8 cellular contexts compared by ENCODE assay signal in the genomic region with DNA sequence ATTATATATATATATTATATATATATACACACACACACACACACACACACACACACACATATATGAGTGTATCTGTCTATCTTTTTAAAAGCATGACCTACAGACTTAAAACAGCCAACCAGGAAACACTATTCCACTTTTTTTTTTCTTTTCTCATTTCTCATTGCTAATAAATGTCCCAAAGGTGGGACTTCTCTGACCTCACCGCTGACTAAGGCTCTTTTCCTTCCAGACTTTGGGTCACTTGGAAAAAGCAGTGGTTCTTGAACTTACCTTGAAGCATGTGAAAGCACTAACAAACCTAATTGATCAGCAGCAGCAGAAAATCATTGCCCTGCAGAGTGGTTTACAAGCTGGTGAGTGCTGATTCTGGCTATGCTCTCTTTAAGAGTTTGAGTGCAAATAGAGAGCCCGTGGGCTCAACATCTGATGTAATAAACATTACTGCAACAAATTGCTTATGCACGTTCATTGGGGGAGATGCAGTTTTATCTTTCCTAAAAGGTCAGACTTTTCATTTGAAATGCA. TPM values are rescaled to one million over a fixed set of nuclear protein-coding genes. Genes with fewer than 3 reads are reported as not detected.
A peak's percentile ranks its signal among the peaks of the same experiment; 100 is the strongest.
DNase-seq lines count a peak whose midpoint lies in the region; ATAC-seq and TF ChIP-seq lines count a peak whose summit lies in the region.

No MANE protein-coding gene starts in this region.

- peak overlapping the region; percentile 90 for H3K27ac ChIP-seq in PC-9
- H3K27ac ChIP-seq in psoas muscle = peak overlapping the region; percentile 100

- intact Hi-C loops in PC-9 (cut with micrococcal nuclease; ENCODE audit: unreplicated experiment) = loop anchor here (2.0 kb wide), 1 partner anchor 142 kb away; a partner anchor contains a TSS
- intact Hi-C loops in psoas muscle (cut with DNase I) = loop anchor here in 1 of 2 donors (5.0 kb wide), 2 partner anchors 41 to 259 kb away; no protein-coding TSS in a partner anchor

- 2 to 9% (median 5%) methylated on average over 3 of the region's 3 CpGs for WGBS in psoas muscle, 3 donors

- H3K27me3 ChIP-seq in PC-9 (ENCODE audit: insufficient read depth, low read depth) (no peaks in the 10 kb centered on the region), psoas muscle (ENCODE audit: insufficient read depth in 3 of 3, low read length in 2 of 3) (no peaks in the 10 kb centered on the region)

- POLR2A ChIA-PET in PC-9 (lab: Charles Lee; ENCODE audit: unreplicated experiment) = no interaction called here

- no peak overlapping the region for H2AFZ ChIP-seq in PC-9

- no peaks in the 10 kb centered on the region for H3K9me2 ChIP-seq in PC-9 (ENCODE audit: insufficient read depth)

- peak overlapping the region; percentile 43 for H3K9ac ChIP-seq in ES-I3 (ENCODE audit: low read depth, low read length)

- peaks cover 46% of the 10 kb centered on the region for H3K79me2 ChIP-seq in PC-9 (ENCODE audit: low read depth)

- no peak for DNase-seq in PC-9
- peak; percentile 32 for DNase-seq in epithelial cell of esophagus (ENCODE audit: low read depth)
- DNase-seq in psoas muscle = no peak
- DNase-seq in cerebellar nuclear complex (lab: John Stamatoyannopoulos, UW) = no peak
- no peak for DNase-seq in NCI-H748 (lab: John Stamatoyannopoulos, UW; ENCODE audit: unreplicated experiment)
- no peak for DNase-seq in AG08395 (ENCODE audit: low spot score)

- H4K20me1 ChIP-seq in PC-9 (ENCODE audit: insufficient read depth) = 0 out of 2 replicates have a peak, but pooled peaks cover 3% of the 10 kb centered on the region

- no TSS peak for BruUV-seq in PC-9 (replicated peaks; lab: Mats Ljungman, UMichigan)

- TF ChIP-seq CTCF in PC-9 (conservative IDR thresholded peaks at IDR 0.05) (no peak), epithelial cell of esophagus (IDR thresholded peaks at IDR 0.05; ENCODE audit: insufficient read depth, low read depth, low read length, missing control alignments) (no peak), psoas muscle (IDR thresholded peaks at IDR 0.05) (no peak)

- peak overlapping the region; percentile 84 for H3K4me3 ChIP-seq in PC-9
- peak overlapping the region; percentile 99 for H3K4me3 ChIP-seq in epithelial cell of esophagus (ENCODE audit: low read length)
- peak overlapping the region; percentile 99 for H3K4me3 ChIP-seq in psoas muscle

- H3K36me3 ChIP-seq in ES-I3 (ENCODE audit: insufficient read depth, low read length) = peaks cover 22% of the 10 kb centered on the region
- H3K36me3 ChIP-seq in PC-9 (ENCODE audit: low read depth) = 0 out of 2 replicates have a peak, but pooled peaks cover 13% of the 10 kb centered on the region
- H3K36me3 ChIP-seq in psoas muscle (ENCODE audit: insufficient read depth in 1 of 2, low read depth in 1 of 2) = peaks cover 0 to 44% of the 10 kb centered on the region in 2 donors

- H3K9me3 ChIP-seq in ES-I3 (ENCODE audit: control insufficient read depth, insufficient read depth, low read length) (no peaks in the 10 kb centered on the region), PC-9 (ENCODE audit: insufficient read depth, low read depth) (no peaks in the 10 kb centered on the region), psoas muscle (no peaks in the 10 kb centered on the region)

- peak overlapping the region; percentile 91 for H3K4me2 ChIP-seq in PC-9

- peaks cover 54% of the 10 kb centered on the region for H3F3A ChIP-seq in PC-9 (ENCODE audit: insufficient read depth, low read depth)

- CTCF ChIA-PET in PC-9 (lab: Charles Lee) = interaction anchor here (0.6 to 1.0 kb wide), 2 partner anchors 261 to 312 kb away, joined by 3 read pairs; no protein-coding TSS in a partner anchor

- ATAC-seq in psoas muscle (no peak), HG02798 (IDR thresholded peaks at IDR 0.05; ENCODE audit: poor library complexity, unreplicated experiment) (no peak)

- peaks cover 42% of the 10 kb centered on the region for H3K4me1 ChIP-seq in ES-I3 (ENCODE audit: insufficient read depth, low read length)
- H3K4me1 ChIP-seq in PC-9 (replicated peaks; ENCODE audit: insufficient read depth) = peaks cover 52% of the 10 kb centered on the region
- peaks cover 32% of the 10 kb centered on the region for H3K4me1 ChIP-seq in psoas muscle

RNA-seq across cellular contexts. Expression of a gene that starts 2.0 kb away (rescaled TPM):
- 45.5 and 51.2 TPM in 2 replicates for total RNA-seq in PC-9 (2021)
- 100 to 1,000 TPM in 1 of 4 donors, 10 to 100 TPM in 3; 22.7 to 143 (median 77.0) TPM for total RNA-seq in psoas muscle
- polyA plus RNA-seq in psoas muscle = 10 to 100 TPM; 16.7 to 65.1 (median 33.5) TPM
